In genomic region chr3:153734777-153735551, GRCh38 we compare ENCODE assay signal across 2 cellular contexts.
TF ChIP-seq lines count a peak whose summit lies in the region.

No MANE protein-coding gene starts in this region.

TF ChIP-seq in A549, 52 proteins besides CTCF, POLR2A, EP300 and RAD21:
- TF ChIP-seq JUNB (IDR thresholded peaks at IDR 0.05) = peak; percentile 59
- no peak for TF ChIP-seq TFCP2L1 (CRISPR knock-in tag; IDR thresholded peaks at IDR 0.05)
- TF ChIP-seq MAFK (IDR thresholded peaks at IDR 0.05; ENCODE audit: partially characterized antibody) = peak; percentile 47
- TF ChIP-seq BHLHE40 (IDR thresholded peaks at IDR 0.05; ENCODE audit: low read depth, low read length) = no peak
- no peak for TF ChIP-seq CHD4 (IDR thresholded peaks at IDR 0.05; ENCODE audit: borderline replicate concordance)
- no peak for TF ChIP-seq FOSL2 (IDR thresholded peaks at IDR 0.05)
- peak; percentile 72 for TF ChIP-seq FOSL2 (CRISPR knock-in tag; IDR thresholded peaks at IDR 0.05)
- peak; percentile 38 to 57; a peak in 2 of 4 replicates for TF ChIP-seq CEBPB (IDR thresholded peaks at IDR 0.05)
- no peak for TF ChIP-seq MAZ (IDR thresholded peaks at IDR 0.05; ENCODE audit: borderline replicate concordance, low read depth, low read length)

TF ChIP-seq in H1, 55 proteins besides CTCF, POLR2A, EP300 and RAD21:
- TF ChIP-seq SRF (IDR thresholded peaks at IDR 0.05; ENCODE audit: low read depth, low read length) (peak; percentile 75), E2F6 (IDR thresholded peaks at IDR 0.05) (no peak)
